ENCODE assay signal across 8 cellular contexts in genomic region chr17:75270966-75271232, GRCh38. TPM values are rescaled to one million over a fixed set of nuclear protein-coding genes. Genes with fewer than 3 reads are reported as not detected.
DNase-seq lines count a peak whose midpoint lies in the region; ATAC-seq, FAIRE-seq and TF ChIP-seq lines count a peak whose summit lies in the region.

Gene MIF4GD (minus strand): TSS chr17:75271231. CDS start chr17:75270195, 1,036 bp downstream.

- H3K4me2 ChIP-seq in GM12878 (ENCODE audit: control insufficient read depth, insufficient read depth) = peak within 1 kb of the TSS; percentile 81

- peaks cover 28% of the 10 kb centered on the region for H3K4me1 ChIP-seq in CD4-positive, CD25-positive, alpha-beta regulatory T cell (ENCODE audit: control insufficient read depth, insufficient read depth, low read length, poor library complexity, severe bottlenecking)
- H3K4me1 ChIP-seq in GM12878 (ENCODE audit: control insufficient read depth, insufficient read depth, low read length) (peaks cover 24% of the 10 kb centered on the region), subcutaneous abdominal adipose tissue (ENCODE audit: control insufficient read depth in 5 of 5, insufficient read depth in 5 of 5, low read length in 5 of 5) (peaks cover 2 to 57% (median 42%) of the 10 kb centered on the region in 5 donors)

- no peaks in the 10 kb centered on the region for H3K27me3 Mint-ChIP-seq in CD4-positive, CD25-positive, alpha-beta regulatory T cell

- TF ChIP-seq RAD21 in GM12878 (IDR thresholded peaks at IDR 0.05; ENCODE audit: insufficient read depth, low read depth, low read length) = no peak

- peak within 1 kb of the TSS; percentile 82 for H2AFZ ChIP-seq in GM12878 (ENCODE audit: control insufficient read depth, low read depth, low read length)

- BruUV-seq in GM12878 (replicated peaks; lab: Mats Ljungman, UMichigan) = no TSS peak

- H3K4me3 Mint-ChIP-seq in CD4-positive, CD25-positive, alpha-beta regulatory T cell = peak within 1 kb of the TSS; percentile 84 to 97 (median 87)

- RAD21 ChIA-PET in GM12878 (lab: Charles Lee; ENCODE audit: unreplicated experiment) = interaction anchor here (0.6 to 4.8 kb wide), 31 partner anchors 9 to 326 kb away, joined by 3 to 68 read pairs (median 6); partner anchors contain the start of genes GGA3, GRB2, MRPL58 and MRPS7

- CTCF ChIA-PET in GM12878 (lab: Yijun Ruan, JAX) = interaction anchor here (0.6 to 5.3 kb wide), 39 partner anchors 10 to 310 kb away, joined by 3 to 58 read pairs (median 5); partner anchors contain the start of genes GGA3, GRB2, MRPL58 and MRPS7

- H3K9me3 Mint-ChIP-seq in CD4-positive, CD25-positive, alpha-beta regulatory T cell = peaks cover 0 to 2% (median 0%) of the 10 kb centered on the region in 7 donors

- H3K9me3 ChIP-seq in CD4-positive, CD25-positive, alpha-beta regulatory T cell (ENCODE audit: control insufficient read depth in 2 of 2, low read length in 2 of 2) = no peaks in the 10 kb centered on the region
- H3K9me3 ChIP-seq in GM12878 (replicated peaks; ENCODE audit: control insufficient read depth, insufficient read depth, low read length) (no peaks in the 10 kb centered on the region), subcutaneous abdominal adipose tissue (ENCODE audit: control insufficient read depth in 5 of 5, low read length in 5 of 5) (no peaks in the 10 kb centered on the region)

- H3K27me3 ChIP-seq in CD4-positive, CD25-positive, alpha-beta regulatory T cell (ENCODE audit: control insufficient read depth, insufficient read depth, low read length) = no peaks in the 10 kb centered on the region
- H3K27me3 ChIP-seq in GM12878 (replicated peaks in 1 of 2; ENCODE audit: control insufficient read depth in 2 of 2, insufficient read depth in 2 of 2, low read length in 1 of 2) (no peaks in the 10 kb centered on the region), subcutaneous abdominal adipose tissue (ENCODE audit: control insufficient read depth in 5 of 5, insufficient read depth in 4 of 5, low read length in 5 of 5) (no peaks in the 10 kb centered on the region)

- H3K36me3 Mint-ChIP-seq in CD4-positive, CD25-positive, alpha-beta regulatory T cell = peaks cover 7% of the 10 kb centered on the region

- under 1% methylated on average over 17 of the region's 39 CpGs for WGBS in GM12878 (ENCODE audit: insufficient coverage, insufficient replicate concordance, low lambda C conversion rate, missing lambda C conversion rate)

- no peaks in the 10 kb centered on the region for H4K20me1 ChIP-seq in GM12878 (ENCODE audit: control insufficient read depth, insufficient read depth)

- no peak for FAIRE-seq in GM12878 (lab: Jason Lieb, UNC)

- H3K9ac ChIP-seq in GM12878 (ENCODE audit: control insufficient read depth, insufficient read depth, low read length) (peak within 1 kb of the TSS; percentile 90), subcutaneous abdominal adipose tissue (ENCODE audit: low read length in 5 of 5) (peak within 1 kb of the TSS; percentile 68 to 95 (median 88))

- TF ChIP-seq EP300 in GM12878 (IDR thresholded peaks at IDR 0.05; ENCODE audit: borderline replicate concordance in 1 of 2, control insufficient read depth in 1 of 2, low read depth in 2 of 2, low read length in 2 of 2) = no peak

- H3K79me2 ChIP-seq in GM12878 (ENCODE audit: control insufficient read depth, insufficient read depth, low read length) = peaks cover 32% of the 10 kb centered on the region

- H3K36me3 ChIP-seq in CD4-positive, CD25-positive, alpha-beta regulatory T cell (ENCODE audit: control insufficient read depth, insufficient read depth, low read length) = peaks cover 14% of the 10 kb centered on the region
- H3K36me3 ChIP-seq in GM12878 (ENCODE audit: control insufficient read depth in 2 of 2, insufficient read depth in 2 of 2, low read length in 1 of 2) (peaks cover 15 to 21% of the 10 kb centered on the region in 2 experiments; a peak in 3 of 4 replicates), subcutaneous abdominal adipose tissue (ENCODE audit: control insufficient read depth in 5 of 5, insufficient read depth in 5 of 5, low read length in 5 of 5) (peaks cover 0 to 30% (median 16%) of the 10 kb centered on the region in 5 donors)

- intact Hi-C loops in GM12878 (cut with micrococcal nuclease; ENCODE audit: unreplicated experiment) = loop anchor here (2.0 kb wide), 2 partner anchors 134 to 142 kb away; partner anchors contain the start of gene GRB2

- SMC1A ChIA-PET in GM12878 (lab: Charles Lee; ENCODE audit: uncharacterized antibody, unreplicated experiment) = interaction anchor here (1.0 to 2.8 kb wide), 18 partner anchors 9 to 309 kb away, joined by 3 to 24 read pairs (median 6); partner anchors contain the start of genes GGA3, GRB2, MRPS7 and NUP85

- TF ChIP-seq CTCF in GM12878 (IDR thresholded peaks at IDR 0.05 in 2 of 3, conservative IDR thresholded peaks at IDR 0.05 in 1 of 3; ENCODE audit: control insufficient read depth in 2 of 3, extremely low read depth in 1 of 3, insufficient read depth in 1 of 3, low read depth in 3 of 3, low read length in 3 of 3) = no peak

- no peak for DNase-seq in CD4-positive, CD25-positive, alpha-beta regulatory T cell
- no peak for DNase-seq in GM12878 (ENCODE audit: low read depth, low spot score)
- peak; percentile 62 for DNase-seq in iris pigment epithelial cell (ENCODE audit: low read depth)
- no peak for DNase-seq in NCI-H1417 treated with DMSO at 0.1 percent for 48 hours (lab: John Stamatoyannopoulos, UW)

- in situ Hi-C loops in GM12878 (cut with MboI) = loop anchor here (5.0 kb wide), 1 partner anchor 141 kb away; no protein-coding TSS in a partner anchor

- H3K27ac ChIP-seq in CD4-positive, CD25-positive, alpha-beta regulatory T cell (ENCODE audit: insufficient read depth, low read length, poor library complexity, severe bottlenecking) = peak within 1 kb of the TSS; percentile 89
- H3K27ac ChIP-seq in GM12878 (ENCODE audit: control insufficient read depth, insufficient read depth) = peak within 1 kb of the TSS; percentile 91
- H3K27ac ChIP-seq in subcutaneous abdominal adipose tissue (ENCODE audit: low read depth, low read length) = peak within 1 kb of the TSS; percentile 74

- TF ChIP-seq POLR2A in GM12878 (IDR thresholded peaks at IDR 0.05; ENCODE audit: low read depth, low read length) = no peak; the same call in 1 of the 2 replicates

- H3K27ac Mint-ChIP-seq in CD4-positive, CD25-positive, alpha-beta regulatory T cell = peak within 1 kb of the TSS; percentile 57 to 90 (median 90)

- peaks cover 4 to 46% (median 12%) of the 10 kb centered on the region in 4 donors for H3K4me1 Mint-ChIP-seq in CD4-positive, CD25-positive, alpha-beta regulatory T cell

- H3K4me3 ChIP-seq in CD4-positive, CD25-positive, alpha-beta regulatory T cell (ENCODE audit: low read depth, low read length) = peak within 1 kb of the TSS; percentile 67
- H3K4me3 ChIP-seq in GM12878 (peak within 1 kb of the TSS; percentile 77), subcutaneous abdominal adipose tissue (ENCODE audit: low read depth in 1 of 5, low read length in 5 of 5) (peak within 1 kb of the TSS; percentile 69 to 91 (median 80))

- no peak for ATAC-seq in CD4-positive, CD25-positive, alpha-beta regulatory T cell (ENCODE audit: low read depth in 2 of 2)
- ATAC-seq in HG03439 (IDR thresholded peaks at IDR 0.05; ENCODE audit: unreplicated experiment) (peak; percentile 21), GM12878 (no peak; the same call in 2 of the 3 replicates), GM21367 (IDR thresholded peaks at IDR 0.05; ENCODE audit: unreplicated experiment) (no peak), HG02588 (IDR thresholded peaks at IDR 0.05; ENCODE audit: unreplicated experiment) (no peak)

- POLR2A ChIA-PET in GM12878 (lab: Charles Lee) = interaction anchor here (0.6 to 6.4 kb wide), 23 partner anchors 9 to 157 kb away, joined by 3 to 73 read pairs (median 5); partner anchors contain the start of genes GGA3, GRB2, MRPS7 and SLC25A19

TF ChIP-seq in GM12878, 131 proteins besides CTCF, POLR2A, EP300 and RAD21 (continues in another document):
- no peak for TF ChIP-seq BMI1 (IDR thresholded peaks at IDR 0.05; ENCODE audit: borderline replicate concordance)
- no peak for TF ChIP-seq ZBED1 (IDR thresholded peaks at IDR 0.05; ENCODE audit: borderline replicate concordance)
- no peak for TF ChIP-seq TBL1XR1 (IDR thresholded peaks at IDR 0.05; ENCODE audit: low read depth, low read length)
- no peak for TF ChIP-seq ETV6 (conservative IDR thresholded peaks at IDR 0.05 in 1 of 2, IDR thresholded peaks at IDR 0.05 in 1 of 2; ENCODE audit: borderline replicate concordance in 1 of 2, low read depth in 1 of 2)
- no peak for TF ChIP-seq BRCA1 (IDR thresholded peaks at IDR 0.05; ENCODE audit: low read depth, low read length)
- no peak for TF ChIP-seq STAT3 (IDR thresholded peaks at IDR 0.05; ENCODE audit: low read depth, low read length)

RNA-seq across cellular contexts. Expression of gene MIF4GD, which starts in this region (rescaled TPM):
- total RNA-seq in CD4-positive, CD25-positive, alpha-beta regulatory T cell = 35.7 TPM
- 100 to 1,000 TPM in 1 of 4 donors, 10 to 100 TPM in 3; 78.3 to 102 (median 89.4) TPM for polyA plus RNA-seq in CD4-positive, CD25-positive, alpha-beta regulatory T cell
- 10.9 and 13.8 TPM in 2 replicates for total RNA-seq in GM12878 (2013; cell fraction: nucleolus; rRNA removed)
- total RNA-seq in GM12878 (2014; rRNA removed) (43.9 and 44.3 TPM in 2 replicates), GM12878 (2014; rRNA removed; fragmentation: Illumina TruSeq; extraction: Trizol) (22.8 and 23.4 TPM in 2 replicates), GM12878 (2021) (40.0 and 45.6 TPM in 2 replicates)
- polyA plus RNA-seq in GM12878 (2011; ENCODE audit: low read depth) = 30.0 TPM
- polyA plus RNA-seq in GM12878 (2011; rRNA removed) (49.8 and 66.1 TPM in 2 replicates), GM12878 (2014; fragmentation: Illumina TruSeq; extraction: Trizol) (20.4 and 42.0 TPM in 2 replicates), GM12878 (2014; fragmentation: Nextera tagmentation; extraction: Ambion mirVana) (10 to 100 TPM; 94.7 to 96.2 TPM), GM12878 (2014; rRNA removed) (49.6 and 57.0 TPM in 2 replicates), GM12878 (2016; fragmentation: Nextera tagmentation; extraction: Ambion mirVana) (10 to 100 TPM; 63.3 to 69.4 TPM)
- 94.7 and 108 TPM in 2 replicates for polyA plus RNA-seq in GM12878 (2011; cell fraction: cytosol; rRNA removed)
- polyA plus RNA-seq in GM12878 (2011; cell fraction: nucleus; rRNA removed) = 65.0 and 80.8 TPM in 2 replicates
- 33.3 and 39.1 TPM in 2 replicates for polyA plus RNA-seq in GM12878 (2012)
- 47.0 and 62.1 TPM in 2 replicates for polyA minus RNA-seq in GM12878 (2011; rRNA and poly(A)+ RNA removed)
- 17.5 and 19.3 TPM in 2 replicates for polyA minus RNA-seq in GM12878 (2011; cell fraction: cytosol; rRNA and poly(A)+ RNA removed)
- polyA minus RNA-seq in GM12878 (2011; cell fraction: nucleus; rRNA and poly(A)+ RNA removed) = 10.2 and 17.5 TPM in 2 replicates
